Comparison of ENCODE assay signal across 11 cellular contexts in genomic region chr6:26118999-26119398, GRCh38. TPM values are rescaled to one million over a fixed set of nuclear protein-coding genes. Genes with fewer than 3 reads are reported as not detected.
DNase-seq lines count a peak whose midpoint lies in the region; ATAC-seq and TF ChIP-seq lines count a peak whose summit lies in the region.
"Had no signal": no experiment of that assay in that cellular context is flagged by ENCODE, and none has a peak within 500 bp of the region (broad histone marks: within the 10 kb centered on the region; RNA-seq: fewer than 3 reads in every experiment).

No MANE protein-coding gene starts in this region.

- no peaks in the 10 kb centered on the region for H3K36me3 ChIP-seq in suprapubic skin

- ATAC-seq in HG03196 (IDR thresholded peaks at IDR 0.05; ENCODE audit: unreplicated experiment), result no peak

- WGBS in suprapubic skin, result 83% methylated on average over 7 of the region's 7 CpGs

- DNase-seq in NCI-H2227 (lab: John Stamatoyannopoulos, UW; ENCODE audit: unreplicated experiment) (peak; percentile 50), NCI-H2227 treated with DMSO at 0.1 percent for 48 hours (lab: John Stamatoyannopoulos, UW) (no peak), NCI-H748 (lab: John Stamatoyannopoulos, UW; ENCODE audit: unreplicated experiment) (peak; percentile 94), epithelial cell of prostate (ENCODE audit: low read depth, low spot score) (peak; percentile 81), suprapubic skin (ENCODE audit: low spot score in 2 of 2) (no peak), NCI-H1694 (lab: John Stamatoyannopoulos, UW) (no peak), putamen (ENCODE audit: low spot score) (no peak)
- DNase-seq: activated CD4-positive, CD25-positive, alpha-beta regulatory T cell; activated effector memory CD4-positive, alpha-beta T cell treated with Interleukin-2 at 50 U/mL for 16 hours; NCI-H1092 had no signal

- H3K9me3 ChIP-seq in suprapubic skin, result no peaks in the 10 kb centered on the region

- H3K27ac ChIP-seq in epithelial cell of prostate (peak overlapping the region; percentile 35), suprapubic skin (peak overlapping the region; percentile 31)

- TF ChIP-seq EP300 in suprapubic skin (IDR thresholded peaks at IDR 0.05), result no peak

- TF ChIP-seq POLR2A in suprapubic skin (IDR thresholded peaks at IDR 0.05), result no peak

- H3K4me3 ChIP-seq in suprapubic skin, result no peak overlapping the region

- TF ChIP-seq CTCF in suprapubic skin (IDR thresholded peaks at IDR 0.05), result no peak

- H3K27me3 ChIP-seq in suprapubic skin, result no peaks in the 10 kb centered on the region

- peaks cover 6% of the 10 kb centered on the region for H3K4me1 ChIP-seq in suprapubic skin

RNA-seq across cellular contexts. Expression of gene HFE, which starts 31.8 kb away (rescaled TPM):
- 1 to 10 TPM; 2.1 to 4.2 (median 3.6) TPM for total RNA-seq in suprapubic skin

Comparison
In these comparisons a context has a peak if more than half of its experiments do, and no peak if none do; other contexts are left out.
1. DNase-seq: peak in NCI-H2227 (single experiment), NCI-H748 (single experiment) and epithelial cell of prostate (single experiment); none in NCI-H2227 treated with DMSO at 0.1 percent for 48 hours (single experiment), suprapubic skin (0 of 2), NCI-H1694 (single experiment) and putamen (single experiment).